Comparison of ENCODE assay signal across 20 cellular contexts in the genomic region with DNA sequence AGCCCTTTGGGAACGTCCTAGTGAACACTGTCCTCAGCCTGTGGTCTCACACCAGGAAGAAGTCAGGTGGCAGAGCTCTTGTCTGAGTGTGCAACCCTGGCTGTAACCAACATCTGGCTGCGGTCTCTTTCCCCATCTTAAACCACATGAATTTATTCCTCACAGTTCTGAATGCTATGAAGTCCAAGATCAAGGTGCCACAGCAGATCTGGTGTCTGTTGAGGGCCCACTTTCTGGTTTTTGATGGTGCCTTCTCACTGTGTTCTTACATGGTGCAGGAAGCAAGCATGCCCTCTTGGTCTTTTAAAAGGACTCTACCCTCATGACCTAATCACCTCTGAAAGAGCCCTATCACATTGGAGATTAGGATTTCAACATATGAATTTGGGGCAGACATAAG. TPM values are rescaled to one million over a fixed set of nuclear protein-coding genes. Genes with fewer than 3 reads are reported as not detected.
DNase-seq lines count a peak whose midpoint lies in the region; ATAC-seq and TF ChIP-seq lines count a peak whose summit lies in the region.
"Had no signal": no experiment of that assay in that cellular context is flagged by ENCODE, and none has a peak within 500 bp of the region (broad histone marks: within the 10 kb centered on the region; RNA-seq: fewer than 3 reads in every experiment).

No MANE protein-coding gene starts in this region.

- no peaks in the 10 kb centered on the region for H3F3A ChIP-seq in Loucy (ENCODE audit: low read depth)

- H3K4me2 ChIP-seq in DND-41 (ENCODE audit: insufficient read depth, low read length) (no peak overlapping the region), Loucy (ENCODE audit: low read depth, low read length, poor library complexity, severe bottlenecking) (peak overlapping the region; percentile 54)

- DNase-seq in DND-41 (peak; percentile 35), RPMI8226 (peak; percentile 21), ecto neural progenitor cell (ENCODE audit: low spot score) (no peak), ascending aorta (ENCODE audit: low spot score in 2 of 2) (no peak), head of caudate nucleus (no peak)
- DNase-seq: activated T-cell treated with anti-CD3 and anti-CD28 coated beads, Interleukin-2, amount 50 U/mL, for 48 hours; effector memory CD4-positive, alpha-beta T cell; foreskin melanocyte; hippocampal formation; left ventricle myocardium superior; midbrain; NCI-H1417 treated with DMSO at 0.1 percent for 48 hours; NCI-H2107; SW 1271 had no signal

- H2AFZ ChIP-seq in DND-41 (ENCODE audit: low read depth, low read length) (no peak overlapping the region), Loucy (ENCODE audit: low read length) (peak overlapping the region; percentile 42; the same call in 1 of the 2 replicates)

- H3K79me2 ChIP-seq in DND-41 (ENCODE audit: insufficient read depth, low read length) (no peaks in the 10 kb centered on the region), Loucy (ENCODE audit: insufficient read depth, low read length) (no peaks in the 10 kb centered on the region)

- no peak overlapping the region for H3K4me3 ChIP-seq in DND-41 (ENCODE audit: low read depth in 1 of 2, low read length in 2 of 2)
- H3K4me3 ChIP-seq in Loucy (ENCODE audit: low read length, poor library complexity, severe bottlenecking) = peak overlapping the region; percentile 20
- H3K4me3 ChIP-seq in neutrophil (ENCODE audit: low read depth in 1 of 2, low read length in 1 of 2) = no peak overlapping the region
- H3K4me3 ChIP-seq in ascending aorta = no peak overlapping the region

- TF ChIP-seq CTCF in DND-41 (IDR thresholded peaks at IDR 0.05; ENCODE audit: borderline replicate concordance, extremely low read depth, low read length, poor library complexity, severe bottlenecking) = no peak
- no peak for TF ChIP-seq CTCF in Loucy (conservative IDR thresholded peaks at IDR 0.05; ENCODE audit: low read length)
- TF ChIP-seq CTCF in neutrophil (IDR thresholded peaks at IDR 0.05) = no peak
- TF ChIP-seq CTCF in ascending aorta (IDR thresholded peaks at IDR 0.05) = no peak

- no peaks in the 10 kb centered on the region for H4K20me1 ChIP-seq in DND-41 (ENCODE audit: insufficient read depth, low read length)
- H4K20me1 ChIP-seq in Loucy (ENCODE audit: insufficient read depth, low read length, poor library complexity, severe bottlenecking) = no peaks in the 10 kb centered on the region

- H3K27me3 ChIP-seq in DND-41 (ENCODE audit: insufficient read depth, low read length, poor library complexity) (no peaks in the 10 kb centered on the region), Loucy (ENCODE audit: insufficient read depth, low read length, poor library complexity, severe bottlenecking) (no peaks in the 10 kb centered on the region), neutrophil (peaks cover 26% of the 10 kb centered on the region), ascending aorta (no peaks in the 10 kb centered on the region)

- intact Hi-C loops in ascending aorta (cut with DNase I) = no loop called here
- intact Hi-C loops in head of caudate nucleus (cut with DNase I) = no loop called here

- H3K4me1 ChIP-seq in DND-41 (ENCODE audit: insufficient read depth, low read length) (no peaks in the 10 kb centered on the region), Loucy (ENCODE audit: insufficient read depth, low read length, poor library complexity, severe bottlenecking) (peaks cover 40% of the 10 kb centered on the region), neutrophil (ENCODE audit: control insufficient read depth in 1 of 2, insufficient read depth in 1 of 2, low read depth in 1 of 2, low read length in 1 of 2) (peaks cover 65 to 78% of the 10 kb centered on the region in 2 experiments), ascending aorta (no peaks in the 10 kb centered on the region)

- H3K9me3 ChIP-seq in DND-41 (ENCODE audit: insufficient read depth, low read length, severe bottlenecking) (no peaks in the 10 kb centered on the region), Loucy (ENCODE audit: insufficient read depth, low read depth, low read length) (no peaks in the 10 kb centered on the region), neutrophil (no peaks in the 10 kb centered on the region), ascending aorta (no peaks in the 10 kb centered on the region)

- H3K9me2 ChIP-seq in Loucy (replicated peaks; ENCODE audit: low read depth, low read length) = no peaks in the 10 kb centered on the region

- ATAC-seq in DND-41 (ENCODE audit: insufficient read depth, low read depth) = peak; percentile 76
- ATAC-seq: activated CD4-positive, CD25-positive, alpha-beta regulatory T cell treated with anti-CD3 and anti-CD28 coated beads, Interleukin-2, amount 50 U/mL, for 24 hours; esophagus mucosa; left ventricle myocardium superior had no signal

- no peaks in the 10 kb centered on the region for H3K36me3 ChIP-seq in DND-41 (ENCODE audit: insufficient read depth, low read length)
- no peaks in the 10 kb centered on the region for H3K36me3 ChIP-seq in Loucy (ENCODE audit: insufficient read depth, low read length)
- H3K36me3 ChIP-seq in neutrophil = no peaks in the 10 kb centered on the region
- H3K36me3 ChIP-seq in ascending aorta = no peaks in the 10 kb centered on the region

- no peak overlapping the region for H3K9ac ChIP-seq in DND-41 (ENCODE audit: low read depth, low read length)
- H3K9ac ChIP-seq in Loucy (ENCODE audit: low read depth, low read length, poor library complexity, severe bottlenecking) = peak overlapping the region; percentile 58

- H3K27ac ChIP-seq in DND-41 (ENCODE audit: low read length) (no peak overlapping the region), neutrophil (peak overlapping the region; percentile 76), ascending aorta (no peak overlapping the region)

RNA-seq across cellular contexts. Expression of a gene that starts 2.7 kb away (rescaled TPM):
- not detected for total RNA-seq in ascending aorta
- total RNA-seq: Daoy, LHCN-M2 had no signal

RNA-seq across cellular contexts. Expression of a gene that starts 57.1 kb away (rescaled TPM):
- 80.0 TPM for total RNA-seq in ascending aorta

RNA-seq across cellular contexts. Expression of a gene that starts 57.9 kb away (rescaled TPM):
- 113 TPM for total RNA-seq in ascending aorta

Comparison
In these comparisons a context has a peak if more than half of its experiments do, and no peak if none do; other contexts are left out.
1. DNase-seq: peak in DND-41 (single experiment) and RPMI8226 (single experiment); none in ecto neural progenitor cell (single experiment), ascending aorta (0 of 2) and head of caudate nucleus (0 of 42).